Comparison of ENCODE assay signal across 9 cellular contexts in genomic region chr3:76585794-76586392, GRCh38.
A peak's percentile ranks its signal among the peaks of the same experiment; 100 is the strongest.
DNase-seq lines count a peak whose midpoint lies in the region; ATAC-seq and TF ChIP-seq lines count a peak whose summit lies in the region.
"Had no signal": no experiment of that assay in that cellular context is flagged by ENCODE, and none has a peak within 500 bp of the region (broad histone marks: within the 10 kb centered on the region; RNA-seq: fewer than 3 reads in every experiment).

No MANE protein-coding gene starts in this region.

- ATAC-seq in mucosa of descending colon (no peak), GM21360 (IDR thresholded peaks at IDR 0.05; ENCODE audit: unreplicated experiment) (no peak), GM18519 (IDR thresholded peaks at IDR 0.05; ENCODE audit: low FRiP score, unreplicated experiment) (no peak), gastroesophageal sphincter (no peak)

- no peak overlapping the region for H3K4me2 ChIP-seq in DOHH2 (ENCODE audit: low read length)

- H3K79me2 ChIP-seq in DOHH2 (ENCODE audit: control insufficient read depth, low read length): no peaks in the 10 kb centered on the region

- in situ Hi-C loops in astrocyte of the spinal cord (cut with HindIII; ENCODE audit: low sequenced_read_pairs): no loop called here

- TF ChIP-seq EP300 in gastroesophageal sphincter (IDR thresholded peaks at IDR 0.05): no peak

- no peaks in the 10 kb centered on the region for H3K9me3 ChIP-seq in DOHH2 (ENCODE audit: control insufficient read depth, insufficient read depth, low read length)
- no peaks in the 10 kb centered on the region for H3K9me3 ChIP-seq in mucosa of descending colon
- no peaks in the 10 kb centered on the region for H3K9me3 ChIP-seq in gastroesophageal sphincter

- H3K4me3 ChIP-seq in DOHH2 (ENCODE audit: low read length) (no peak overlapping the region), astrocyte of the spinal cord (ENCODE audit: low read depth, low read length) (no peak overlapping the region), mucosa of descending colon (no peak overlapping the region), gastroesophageal sphincter (no peak overlapping the region)

- WGBS in gastroesophageal sphincter (ENCODE audit: low coverage in 1 of 2), 2 donors: 46 to 62% methylated on average over 2 of the region's 2 CpGs

- H3K27me3 ChIP-seq in DOHH2 (ENCODE audit: control insufficient read depth, low read length) (no peaks in the 10 kb centered on the region), gastroesophageal sphincter (no peaks in the 10 kb centered on the region)

- H3F3A ChIP-seq in DOHH2 (ENCODE audit: control insufficient read depth, insufficient read depth): no peaks in the 10 kb centered on the region

- TF ChIP-seq POLR2A in gastroesophageal sphincter (IDR thresholded peaks at IDR 0.05): no peak

- no peak overlapping the region for H3K27ac ChIP-seq in DOHH2 (ENCODE audit: low read depth, low read length)
- H3K27ac ChIP-seq in gastroesophageal sphincter: no peak overlapping the region

- TF ChIP-seq CTCF in DOHH2 (IDR thresholded peaks at IDR 0.05; ENCODE audit: low read depth, low read length, poor library complexity, severe bottlenecking): peak; percentile 73
- peak; percentile 62 for TF ChIP-seq CTCF in astrocyte of the spinal cord (IDR thresholded peaks at IDR 0.05; ENCODE audit: low read depth, low read length)
- TF ChIP-seq CTCF in mucosa of descending colon (IDR thresholded peaks at IDR 0.05): peak; percentile 18
- no peak for TF ChIP-seq CTCF in gastroesophageal sphincter (IDR thresholded peaks at IDR 0.05)

- DNase-seq in HT-29 (ENCODE audit: low spot score) (peak; percentile 14), astrocyte of the spinal cord (ENCODE audit: low read depth, low spot score) (peak; percentile 11), mucosa of descending colon (no peak)
- DNase-seq in stimulated activated CD4-positive, alpha-beta T cell treated with anti-CD3 and anti-CD28 coated beads, Interleukin-4, amount 100 ng/mL, for 4 hours: no peak
- DNase-seq: foreskin melanocyte had no signal

- intact Hi-C loops in mucosa of descending colon (cut with DNase I, micrococcal nuclease): no loop called here

- no peaks in the 10 kb centered on the region for H3K9me2 ChIP-seq in DOHH2 (replicated peaks; ENCODE audit: control insufficient read depth, low read length)

- no peaks in the 10 kb centered on the region for H4K20me1 ChIP-seq in DOHH2 (ENCODE audit: control insufficient read depth, insufficient read depth, low read depth, low read length)

- no peaks in the 10 kb centered on the region for H3K4me1 ChIP-seq in DOHH2 (ENCODE audit: control insufficient read depth, low read length)
- no peaks in the 10 kb centered on the region for H3K4me1 ChIP-seq in mucosa of descending colon (ENCODE audit: low read depth)
- no peaks in the 10 kb centered on the region for H3K4me1 ChIP-seq in gastroesophageal sphincter

- no peaks in the 10 kb centered on the region for H3K36me3 ChIP-seq in DOHH2 (ENCODE audit: control insufficient read depth, low read length)
- H3K36me3 ChIP-seq in mucosa of descending colon (ENCODE audit: low read depth): no peaks in the 10 kb centered on the region
- no peaks in the 10 kb centered on the region for H3K36me3 ChIP-seq in gastroesophageal sphincter

Comparison
In these comparisons a context has a peak if more than half of its experiments do, and no peak if none do; other contexts are left out.
1. CTCF ChIP-seq: peak in DOHH2 (single experiment), astrocyte of the spinal cord (single experiment) and mucosa of descending colon (single experiment); none in gastroesophageal sphincter (0 of 4).
2. DNase-seq: peak in HT-29 (single experiment) and astrocyte of the spinal cord (single experiment); none in mucosa of descending colon (0 of 3) and stimulated activated CD4-positive, alpha-beta T cell treated with anti-CD3 and anti-CD28 coated beads, Interleukin-4, amount 100 ng/mL, for 4 hours (0 of 2).